ENCODE assay signal across 12 cellular contexts in the genomic region with DNA sequence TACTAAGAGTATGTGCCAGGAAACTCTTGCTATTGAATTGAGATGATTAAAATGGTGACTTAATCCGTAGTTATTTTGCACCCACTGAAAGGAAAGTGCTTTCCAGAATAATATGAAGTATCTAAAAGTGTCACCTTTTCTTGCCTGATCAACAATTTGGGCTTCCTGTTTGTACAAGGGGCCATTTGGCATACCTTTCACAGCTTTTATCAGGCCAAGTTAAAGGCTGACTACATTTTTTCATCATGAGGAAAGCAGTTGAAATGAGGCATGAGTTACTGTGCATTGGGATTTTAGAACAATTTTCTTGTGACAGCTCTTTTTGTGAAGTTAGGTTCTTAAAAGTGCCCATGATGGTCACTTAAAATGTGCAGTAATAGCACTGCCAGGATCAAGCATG. TPM values are rescaled to one million over a fixed set of nuclear protein-coding genes. Genes with fewer than 3 reads are reported as not detected.
DNase-seq lines count a peak whose midpoint lies in the region; ATAC-seq, FAIRE-seq and TF ChIP-seq lines count a peak whose summit lies in the region.
"Had no signal": no experiment of that assay in that cellular context is flagged by ENCODE, and none has a peak within 500 bp of the region (broad histone marks: within the 10 kb centered on the region; RNA-seq: fewer than 3 reads in every experiment).

No MANE protein-coding gene starts in this region.

- intact Hi-C loops in OCI-LY7 (cut with micrococcal nuclease; ENCODE audit: unreplicated experiment) (no loop called here), K562 (cut with micrococcal nuclease) (no loop called here)

- POLR2A ChIA-PET in OCI-LY7 (lab: Charles Lee) (interaction anchor here (0.6 kb wide), 1 partner anchor 335 kb away, joined by 4 read pairs; no protein-coding TSS in a partner anchor), K562 (lab: Yijun Ruan, JAX) (no interaction called here)

- TF ChIP-seq RAD21 in K562 (CRISPR knock-in tag; conservative IDR thresholded peaks at IDR 0.05 in 1 of 2, IDR thresholded peaks at IDR 0.05 in 1 of 2): no peak

- in situ Hi-C loops in K562 (cut with MboI): no loop called here

- no peak for TF ChIP-seq CTCF in OCI-LY7 (conservative IDR thresholded peaks at IDR 0.05; ENCODE audit: low read length)
- TF ChIP-seq CTCF in K562 (IDR thresholded peaks at IDR 0.05 in 2 of 3, conservative IDR thresholded peaks at IDR 0.05 in 1 of 3; ENCODE audit: insufficient read depth in 2 of 3, low read depth in 1 of 3, low read length in 3 of 3): no peak

- H3K36me3 ChIP-seq in OCI-LY7 (ENCODE audit: insufficient read depth, low read length) (peaks cover 76% of the 10 kb centered on the region), K562 (ENCODE audit: control insufficient read depth, insufficient read depth, low read length) (peaks cover 65% of the 10 kb centered on the region), thymus (ENCODE audit: control insufficient read depth, insufficient read depth) (peaks cover 44% of the 10 kb centered on the region)

- no peaks in the 10 kb centered on the region for H3K9me2 ChIP-seq in OCI-LY7 (ENCODE audit: insufficient read depth, low read length)

- peak; percentile 64 for FAIRE-seq in H54 (lab: Jason Lieb, UNC)
- peak; percentile 6 for FAIRE-seq in K562 (lab: Jason Lieb, UNC)

- H3K4me2 ChIP-seq in OCI-LY7 (ENCODE audit: low read length) (no peak overlapping the region), K562 (ENCODE audit: insufficient read depth, low read length) (no peak overlapping the region)
- H3K4me2 ChIP-seq: BLaER1 treated with 17β-estradiol and CSF1 and Interleukin-3, amounts not matched to agents 10 nM and 100 nM; GM23338 had no signal

- ATAC-seq in K562: no peak
- ATAC-seq in left lobe of liver: no peak
- ATAC-seq: CD8-positive, alpha-beta T cell; GM23338 had no signal

- 86% methylated on average over 1 of the region's 1 CpG for WGBS in K562 (ENCODE audit: insufficient coverage, low coverage, missing lambda C conversion rate)
- 94% methylated on average over 1 of the region's 1 CpG for WGBS in thymus

- TSS peak; percentile 72 for BruUV-seq in OCI-LY7 (replicated peaks; lab: Mats Ljungman, UMichigan)
- no TSS peak for BruUV-seq in K562 (replicated peaks; lab: Mats Ljungman, UMichigan)

- CTCF ChIA-PET in OCI-LY7 (lab: Charles Lee; ENCODE audit: unreplicated experiment): no interaction called here
- CTCF ChIA-PET in K562 (lab: Yijun Ruan, JAX; ENCODE audit: low intra/inter-chr PET ratio): no interaction called here

- no peaks in the 10 kb centered on the region for H4K20me1 ChIP-seq in OCI-LY7 (ENCODE audit: insufficient read depth, low read length)
- no peaks in the 10 kb centered on the region for H4K20me1 ChIP-seq in K562 (replicated peaks; ENCODE audit: control insufficient read depth, insufficient read depth, low read length)

- TF ChIP-seq POLR2A in H54 (IDR thresholded peaks at IDR 0.05; ENCODE audit: low read depth, low read length): no peak
- TF ChIP-seq POLR2A in K562 (conservative IDR thresholded peaks at IDR 0.05): no peak

- DNase-seq in H54 (ENCODE audit: insufficient read length, low spot score) (no peak), OCI-LY7 (ENCODE audit: low spot score) (no peak), K562 (ENCODE audit: extremely low read depth in 1 of 4, low spot score in 3 of 4) (no peak), DMS153 (lab: John Stamatoyannopoulos, UW) (no peak), left lobe of liver (ENCODE audit: low spot score) (no peak)
- DNase-seq: Calu3; CD8-positive, alpha-beta T cell; GDM1; H7 had no signal

- H3K27ac ChIP-seq in OCI-LY7 (ENCODE audit: low read depth, low read length, poor library complexity, severe bottlenecking) (no peak overlapping the region), K562 (ENCODE audit: extremely low read depth, low read depth, low read length) (no peak overlapping the region), thymus (ENCODE audit: low read depth) (peak overlapping the region; percentile 31)
- H3K27ac ChIP-seq: BLaER1 treated with 17β-estradiol and CSF1 and Interleukin-3, amounts not matched to agents 10 nM and 100 nM had no signal

- H3K79me2 ChIP-seq in OCI-LY7 (ENCODE audit: insufficient read depth, low read depth, low read length): no peaks in the 10 kb centered on the region
- no peaks in the 10 kb centered on the region for H3K79me2 ChIP-seq in K562 (ENCODE audit: control insufficient read depth, insufficient read depth, low read length)

- no peak overlapping the region for H3K4me3 ChIP-seq in OCI-LY7 (ENCODE audit: low read depth, low read length, poor library complexity, severe bottlenecking)
- no peak overlapping the region for H3K4me3 ChIP-seq in K562
- H3K4me3 ChIP-seq in thymus (ENCODE audit: low read length): no peak overlapping the region
- H3K4me3 ChIP-seq: BLaER1 treated with 17β-estradiol and CSF1 and Interleukin-3, amounts not matched to agents 10 nM and 100 nM; GM23338 had no signal

- H3K9me1 ChIP-seq in K562 (ENCODE audit: control insufficient read depth, insufficient read depth, low read length): peaks cover 4% of the 10 kb centered on the region

- H2AFZ ChIP-seq in OCI-LY7 (ENCODE audit: low read length): no peak overlapping the region
- H2AFZ ChIP-seq in K562 (ENCODE audit: low read depth, low read length): no peak overlapping the region
- H2AFZ ChIP-seq: GM23338 had no signal

- H3K27me3 ChIP-seq in K562 (ENCODE audit: control insufficient read depth in 2 of 2, insufficient read depth in 2 of 2, low read length in 2 of 2) (no peaks in the 10 kb centered on the region), thymus (ENCODE audit: control insufficient read depth, insufficient read depth) (no peaks in the 10 kb centered on the region)
- H3K27me3 ChIP-seq: BLaER1 treated with 17β-estradiol and CSF1 and Interleukin-3, amounts not matched to agents 10 nM and 100 nM had no signal

- TF ChIP-seq EP300 in K562 (IDR thresholded peaks at IDR 0.05; ENCODE audit: low read length): no peak

- no peak overlapping the region for H3K9ac ChIP-seq in K562 (ENCODE audit: insufficient read depth in 1 of 2, low read depth in 2 of 2, low read length in 2 of 2)
- H3K9ac ChIP-seq: BLaER1 treated with 17β-estradiol and CSF1 and Interleukin-3, amounts not matched to agents 10 nM and 100 nM had no signal

- H3K4me1 ChIP-seq in OCI-LY7 (ENCODE audit: insufficient read depth, low read length, poor library complexity, severe bottlenecking) (peaks cover 6% of the 10 kb centered on the region), K562 (replicated peaks in 1 of 2; ENCODE audit: control insufficient read depth in 2 of 2, insufficient read depth in 2 of 2, low read length in 2 of 2) (no peaks in the 10 kb centered on the region), thymus (ENCODE audit: control insufficient read depth, insufficient read depth, low read length) (no peaks in the 10 kb centered on the region)

- no peaks in the 10 kb centered on the region for H3K9me3 ChIP-seq in OCI-LY7 (ENCODE audit: low read length)
- H3K9me3 ChIP-seq in K562 (replicated peaks; ENCODE audit: control insufficient read depth, insufficient read depth, low read depth, low read length): no peaks in the 10 kb centered on the region
- no peaks in the 10 kb centered on the region for H3K9me3 ChIP-seq in thymus (ENCODE audit: control insufficient read depth)
- H3K9me3 ChIP-seq: BLaER1 treated with 17β-estradiol and CSF1 and Interleukin-3, amounts not matched to agents 10 nM and 100 nM had no signal

TF ChIP-seq in K562, 482 proteins besides CTCF, POLR2A, EP300 and RAD21 (continues in another document):
- TF ChIP-seq POLR2G (IDR thresholded peaks at IDR 0.05; ENCODE audit: low read depth, low read length): no peak

RNA-seq across cellular contexts. Expression of gene TSN, which starts 11.2 kb away (rescaled TPM):
- 59.2 and 64.4 TPM in 2 replicates for total RNA-seq in OCI-LY7 (2014; rRNA removed; shearing (Covaris generic))
- total RNA-seq in OCI-LY7 (2022): 98.7 and 102 TPM in 2 replicates
- total RNA-seq in K562 (2011; cell fraction: chromatin; rRNA removed; ENCODE audit: low replicate concordance): 34.6 and 59.5 TPM in 2 replicates
- 27.5 and 32.0 TPM in 2 replicates for total RNA-seq in K562 (2011; cell fraction: nucleolus; rRNA removed)
- total RNA-seq in K562 (2011; cell fraction: nucleoplasm; rRNA removed): 53.5 and 77.3 TPM in 2 replicates
- 61.1 and 63.2 TPM in 2 replicates for total RNA-seq in K562 (2014; rRNA removed)
- 101 and 110 TPM in 2 replicates for total RNA-seq in K562 (2014; rRNA removed; fragmentation: Illumina TruSeq; extraction: Trizol)
- total RNA-seq in K562 (2015; rRNA removed; fragmentation: Illumina TruSeq; extraction: Trizol): 82.8 and 87.0 TPM in 2 replicates
- total RNA-seq in K562 (2021): 87.8 and 95.2 TPM in 2 replicates
- 83.7 and 128 TPM in 2 replicates for polyA plus RNA-seq in K562 (2011; rRNA removed)
- 34.8 and 62.7 TPM in 2 replicates for polyA plus RNA-seq in K562 (2011; cell fraction: cytosol; rRNA removed)
- 22.7 and 26.1 TPM in 2 replicates for polyA plus RNA-seq in K562 (2011; cell fraction: nucleus; rRNA removed)
- polyA plus RNA-seq in K562 (2012): 56.1 and 70.2 TPM in 2 replicates
- polyA plus RNA-seq in K562 (2014; fragmentation: Illumina TruSeq; extraction: Trizol): 74.5 and 79.4 TPM in 2 replicates
- 100 to 1,000 TPM; 142 to 152 TPM for polyA plus RNA-seq in K562 (2014; fragmentation: Nextera tagmentation; extraction: Ambion mirVana)
- 75.3 and 80.2 TPM in 2 replicates for polyA plus RNA-seq in K562 (2014; rRNA removed)
- 63.4 and 80.3 TPM in 2 replicates for polyA minus RNA-seq in K562 (2011; rRNA and poly(A)+ RNA removed)
- 63.1 and 65.4 TPM in 2 replicates for polyA minus RNA-seq in K562 (2011; cell fraction: cytosol; rRNA and poly(A)+ RNA removed)
- 26.1 and 35.9 TPM in 2 replicates for polyA minus RNA-seq in K562 (2011; cell fraction: nucleus; rRNA and poly(A)+ RNA removed)
- 48.5 TPM for polyA plus RNA-seq in thymus
- 24.0 TPM for total RNA-seq in left lobe of liver

RNA-seq across cellular contexts. Expression of gene NIFK, which starts 29.9 kb away (rescaled TPM):
- total RNA-seq in OCI-LY7 (2014; rRNA removed; shearing (Covaris generic)): 64.1 and 78.1 TPM in 2 replicates
- total RNA-seq in OCI-LY7 (2022): 100 and 107 TPM in 2 replicates
- 40.5 and 65.8 TPM in 2 replicates for total RNA-seq in K562 (2011; cell fraction: chromatin; rRNA removed; ENCODE audit: low replicate concordance)
- 24.2 and 27.4 TPM in 2 replicates for total RNA-seq in K562 (2011; cell fraction: nucleolus; rRNA removed)
- total RNA-seq in K562 (2011; cell fraction: nucleoplasm; rRNA removed): 31.9 and 45.0 TPM in 2 replicates
- total RNA-seq in K562 (2014; rRNA removed): 114 and 123 TPM in 2 replicates
- 183 and 218 TPM in 2 replicates for total RNA-seq in K562 (2014; rRNA removed; fragmentation: Illumina TruSeq; extraction: Trizol)
- 227 and 257 TPM in 2 replicates for total RNA-seq in K562 (2015; rRNA removed; fragmentation: Illumina TruSeq; extraction: Trizol)
- 126 and 136 TPM in 2 replicates for total RNA-seq in K562 (2021)
- 39.6 and 60.2 TPM in 2 replicates for polyA plus RNA-seq in K562 (2011; rRNA removed)
- 11.3 and 24.4 TPM in 2 replicates for polyA plus RNA-seq in K562 (2011; cell fraction: cytosol; rRNA removed)
- 16.2 and 19.6 TPM in 2 replicates for polyA plus RNA-seq in K562 (2011; cell fraction: nucleus; rRNA removed)
- polyA plus RNA-seq in K562 (2012): 60.1 and 72.9 TPM in 2 replicates
- polyA plus RNA-seq in K562 (2014; fragmentation: Illumina TruSeq; extraction: Trizol): 237 and 426 TPM in 2 replicates
- polyA plus RNA-seq in K562 (2014; fragmentation: Nextera tagmentation; extraction: Ambion mirVana): 100 to 1,000 TPM; 191 to 223 TPM
- 92.9 and 137 TPM in 2 replicates for polyA plus RNA-seq in K562 (2014; rRNA removed)
- 33.5 and 35.2 TPM in 2 replicates for polyA minus RNA-seq in K562 (2011; rRNA and poly(A)+ RNA removed)
- polyA minus RNA-seq in K562 (2011; cell fraction: cytosol; rRNA and poly(A)+ RNA removed): 14.6 and 19.8 TPM in 2 replicates
- polyA minus RNA-seq in K562 (2011; cell fraction: nucleus; rRNA and poly(A)+ RNA removed): 13.3 and 18.7 TPM in 2 replicates
- polyA plus RNA-seq in thymus: 75.4 TPM
- 13.2 TPM for total RNA-seq in left lobe of liver
